ENCODE assay signal across 8 cellular contexts in genomic region chr17:44186307-44187130, GRCh38. TPM values are rescaled to one million over a fixed set of nuclear protein-coding genes. Genes with fewer than 3 reads are reported as not detected.
DNase-seq lines count a peak whose midpoint lies in the region; ATAC-seq and TF ChIP-seq lines count a peak whose summit lies in the region.

Gene TMUB2 (plus strand): TSS chr17:44186972. CDS start chr17:44187709, 737 bp downstream.

- H3K27me3 Mint-ChIP-seq in HFFc6 (ENCODE audit: insufficient read depth): peaks cover 4% of the 10 kb centered on the region
- H3K27me3 Mint-ChIP-seq in activated naive CD4-positive, alpha-beta T cell treated with anti-CD3 and anti-CD28 coated beads, Interleukin-2, amount 10 ng/mL, durations not matched to agents 7 days and 5 days: no peaks in the 10 kb centered on the region

- H3K27ac ChIP-seq in SK-N-MC: peak within 1 kb of the TSS; percentile 93
- peak within 1 kb of the TSS; percentile 94 to 99 (median 97) for H3K27ac ChIP-seq in gastroesophageal sphincter
- H3K27ac ChIP-seq in neutrophil: peak within 1 kb of the TSS; percentile 98
- peak within 1 kb of the TSS; percentile 96 for H3K27ac ChIP-seq in substantia nigra (ENCODE audit: low read depth, low read length, poor library complexity, severe bottlenecking)

- ATAC-seq in gastroesophageal sphincter: peak; percentile 96

- H3K4me1 Mint-ChIP-seq in HFFc6 (ENCODE audit: low read depth): peaks cover 34% of the 10 kb centered on the region
- peaks cover 51% of the 10 kb centered on the region for H3K4me1 Mint-ChIP-seq in activated naive CD4-positive, alpha-beta T cell treated with anti-CD3 and anti-CD28 coated beads, Interleukin-2, amount 10 ng/mL, durations not matched to agents 7 days and 5 days

- peak; percentile 92 for DNase-seq in GM04503 (ENCODE audit: low read depth)
- DNase-seq in HFFc6: peak; percentile 99
- peak; percentile 98 for DNase-seq in NB4 (ENCODE audit: low read depth)
- DNase-seq in SK-N-MC (ENCODE audit: low read depth, low spot score): peak; percentile 98
- DNase-seq in activated naive CD4-positive, alpha-beta T cell treated with anti-CD3 and anti-CD28 coated beads, Interleukin-2, amount 10 ng/mL, durations not matched to agents 7 days and 5 days: peak; percentile 100
- peak; percentile 85 to 99 (median 98) for DNase-seq in substantia nigra (lab: John Stamatoyannopoulos, UW)

- H3K4me1 ChIP-seq in gastroesophageal sphincter (peaks cover 3 to 46% (median 15%) of the 10 kb centered on the region in 3 donors), neutrophil (ENCODE audit: control insufficient read depth in 1 of 2, insufficient read depth in 1 of 2, low read depth in 1 of 2, low read length in 1 of 2) (peaks cover 37 to 40% of the 10 kb centered on the region in 2 experiments)

- no peaks in the 10 kb centered on the region for H3K27me3 ChIP-seq in gastroesophageal sphincter
- H3K27me3 ChIP-seq in neutrophil: no peaks in the 10 kb centered on the region

- H3K9me3 ChIP-seq in SK-N-MC (ENCODE audit: low read depth, low read length) (no peaks in the 10 kb centered on the region), gastroesophageal sphincter (no peaks in the 10 kb centered on the region), neutrophil (no peaks in the 10 kb centered on the region)

- H3K9me3 Mint-ChIP-seq in HFFc6: no peaks in the 10 kb centered on the region
- no peaks in the 10 kb centered on the region for H3K9me3 Mint-ChIP-seq in activated naive CD4-positive, alpha-beta T cell treated with anti-CD3 and anti-CD28 coated beads, Interleukin-2, amount 10 ng/mL, durations not matched to agents 7 days and 5 days

- peak within 1 kb of the TSS; percentile 100 for H3K4me3 Mint-ChIP-seq in HFFc6
- peak within 1 kb of the TSS; percentile 100 for H3K4me3 Mint-ChIP-seq in activated naive CD4-positive, alpha-beta T cell treated with anti-CD3 and anti-CD28 coated beads, Interleukin-2, amount 10 ng/mL, durations not matched to agents 7 days and 5 days

- 0% methylated on average over 10 to 15 of the region's 50 CpGs for WGBS in gastroesophageal sphincter (ENCODE audit: low coverage in 1 of 2), 2 donors

- no peak for TF ChIP-seq CTCF in HFFc6 (IDR thresholded peaks at IDR 0.05)
- no peak for TF ChIP-seq CTCF in NB4 (IDR thresholded peaks at IDR 0.05; ENCODE audit: low read depth, low read length)
- TF ChIP-seq CTCF in gastroesophageal sphincter (IDR thresholded peaks at IDR 0.05): no peak
- TF ChIP-seq CTCF in neutrophil (IDR thresholded peaks at IDR 0.05): peak; percentile 52

- H3K36me3 ChIP-seq in SK-N-MC (ENCODE audit: insufficient read depth, low read length): peaks cover 17% of the 10 kb centered on the region; the same call in 1 of the 2 replicates
- peaks cover 0 to 44% of the 10 kb centered on the region in 2 donors for H3K36me3 ChIP-seq in gastroesophageal sphincter
- peaks cover 40% of the 10 kb centered on the region for H3K36me3 ChIP-seq in neutrophil

- CTCF ChIA-PET in activated naive CD4-positive, alpha-beta T cell treated with anti-CD3 and anti-CD28 coated beads, Interleukin-2, amount 10 ng/mL, durations not matched to agents 7 days and 5 days (lab: Charles Lee): interaction anchor here (0.9 to 4.7 kb wide), 6 partner anchors 12 to 337 kb away, joined by 3 to 18 read pairs (median 4); no protein-coding TSS in a partner anchor

- TF ChIP-seq POLR2A in NB4 (IDR thresholded peaks at IDR 0.05; ENCODE audit: extremely low read depth, insufficient read length) (peak; percentile 92), gastroesophageal sphincter (IDR thresholded peaks at IDR 0.05) (peak; percentile 58 to 74)

- H3K36me3 Mint-ChIP-seq in HFFc6 (ENCODE audit: low read depth): peaks cover 35% of the 10 kb centered on the region
- peaks cover 34% of the 10 kb centered on the region for H3K36me3 Mint-ChIP-seq in activated naive CD4-positive, alpha-beta T cell treated with anti-CD3 and anti-CD28 coated beads, Interleukin-2, amount 10 ng/mL, durations not matched to agents 7 days and 5 days

- peak within 1 kb of the TSS; percentile 99 for H3K27ac Mint-ChIP-seq in HFFc6
- peak within 1 kb of the TSS; percentile 97 for H3K27ac Mint-ChIP-seq in activated naive CD4-positive, alpha-beta T cell treated with anti-CD3 and anti-CD28 coated beads, Interleukin-2, amount 10 ng/mL, durations not matched to agents 7 days and 5 days

- H3K4me3 ChIP-seq in NB4 (ENCODE audit: low read depth, low read length) (peak within 1 kb of the TSS; percentile 97), SK-N-MC (peak within 1 kb of the TSS; percentile 99), gastroesophageal sphincter (peak within 1 kb of the TSS; percentile 74 to 89), neutrophil (ENCODE audit: low read depth in 1 of 2, low read length in 1 of 2) (peak within 1 kb of the TSS; percentile 92 to 98)

- no peak for TF ChIP-seq EP300 in gastroesophageal sphincter (IDR thresholded peaks at IDR 0.05)

- peak within 1 kb of the TSS; percentile 96 for H3K9ac ChIP-seq in SK-N-MC (ENCODE audit: insufficient read length)

RNA-seq across cellular contexts. Expression of gene TMUB2, which starts in this region (rescaled TPM):
- total RNA-seq in HFFc6 (2021; fragmentation: NEBNext Ultra II Directional; extraction: Animal tissue kit (Norgen Biotek cat#: 25700)): 10 to 100 TPM; 29.8 to 37.7 (median 34.0) TPM
- 10 to 100 TPM; 28.3 to 36.1 (median 29.8) TPM for total RNA-seq in gastroesophageal sphincter

Comparison
In these comparisons a context has a peak if more than half of its experiments do, and no peak if none do; other contexts are left out.
1. Peak in every context shown above with its lines: DNase-seq, ATAC-seq, H3K4me3 ChIP-seq and H3K27ac ChIP-seq.